ENCODE assay signal across 20 cellular contexts in genomic region chr3:197178998-197179397, GRCh38.
"Had no signal": no experiment of that assay in that cellular context is flagged by ENCODE, and none has a peak within 500 bp of the region (broad histone marks: within the 10 kb centered on the region; RNA-seq: fewer than 3 reads in every experiment).

No MANE protein-coding gene starts in this region.

- H3K27me3 Mint-ChIP-seq: memory B cell; stimulated activated memory B cell treated with anti-CD40 and anti-IgM and Interleukin-4, amounts not matched to agents 10 μg/mL and 1 μg/mL and 100 μg/mL, for 72 hours; stimulated activated naive CD8-positive, alpha-beta T cell treated with anti-CD3 and anti-CD28 coated beads, Interleukin-15, amount 100 ng/mL, for 72 hours had no signal

- H3K4me1 Mint-ChIP-seq: neural crest cell; stimulated activated naive CD8-positive, alpha-beta T cell treated with anti-CD3 and anti-CD28 coated beads, Interleukin-15, amount 100 ng/mL, for 72 hours had no signal

- H3K36me3 Mint-ChIP-seq: mesothelial cell of epicardium, natural killer cell had no signal

- H3K27ac ChIP-seq: colonic mucosa, left lung, lower lobe of right lung had no signal

- H3K9me3 ChIP-seq: colonic mucosa, left lung, lower lobe of right lung had no signal

- H3K27ac Mint-ChIP-seq: memory B cell; mesothelial cell of epicardium; natural killer cell; stimulated activated memory B cell treated with anti-CD40 and anti-IgM and Interleukin-4, amounts not matched to agents 10 μg/mL and 1 μg/mL and 100 μg/mL, for 72 hours; stimulated activated naive CD8-positive, alpha-beta T cell treated with anti-CD3 and anti-CD28 coated beads, Interleukin-15, amount 100 ng/mL, for 72 hours had no signal

- FAIRE-seq: frontal cortex had no signal

- H3K27me3 ChIP-seq: colonic mucosa, left lung had no signal

- ATAC-seq: esophagus mucosa; left lung; lower lobe of right lung; natural killer cell; right cardiac atrium; stimulated activated memory B cell treated with anti-CD40 and anti-IgM and Interleukin-4, amounts not matched to agents 10 μg/mL and 1 μg/mL and 100 μg/mL, for 72 hours; stimulated activated naive CD8-positive, alpha-beta T cell treated with anti-CD3 and anti-CD28 coated beads, Interleukin-15, amount 100 ng/mL, for 72 hours had no signal

- H3K36me3 ChIP-seq: colonic mucosa, left lung had no signal

- DNase-seq: colonic mucosa; dermis blood vessel endothelial cell; effector CD4-positive, alpha-beta T cell; islet precursor cell; left lung; lower lobe of right lung; natural killer cell; posterior cingulate gyrus; right cardiac atrium; stimulated activated CD4-positive, alpha-beta T cell treated with anti-CD3 and anti-CD28 coated beads, Interleukin-2, amount 100 ng/mL, for 48 hours; stimulated activated naive CD8-positive, alpha-beta T cell treated with anti-CD3 and anti-CD28 coated beads, Interleukin-15, amount 100 ng/mL, for 72 hours; substantia nigra; trophoblast cell had no signal

- H3K4me3 ChIP-seq: colonic mucosa, left lung, lower lobe of right lung, smooth muscle cell had no signal

- H3K4me1 ChIP-seq: colonic mucosa, lower lobe of right lung had no signal

- H3K4me2 ChIP-seq: smooth muscle cell had no signal

- H3K4me3 Mint-ChIP-seq: memory B cell; mesothelial cell of epicardium; natural killer cell; neural crest cell; stimulated activated memory B cell treated with anti-CD40 and anti-IgM and Interleukin-4, amounts not matched to agents 10 μg/mL and 1 μg/mL and 100 μg/mL, for 72 hours; stimulated activated naive CD8-positive, alpha-beta T cell treated with anti-CD3 and anti-CD28 coated beads, Interleukin-15, amount 100 ng/mL, for 72 hours had no signal

- H3K9me3 Mint-ChIP-seq: memory B cell; mesothelial cell of epicardium; natural killer cell; neural crest cell; stimulated activated memory B cell treated with anti-CD40 and anti-IgM and Interleukin-4, amounts not matched to agents 10 μg/mL and 1 μg/mL and 100 μg/mL, for 72 hours; stimulated activated naive CD8-positive, alpha-beta T cell treated with anti-CD3 and anti-CD28 coated beads, Interleukin-15, amount 100 ng/mL, for 72 hours had no signal
